ENCODE assay signal across 17 cellular contexts in genomic region chr2:144370937-144371584, GRCh38.
DNase-seq lines count a peak whose midpoint lies in the region; ATAC-seq, FAIRE-seq and TF ChIP-seq lines count a peak whose summit lies in the region.
"Had no signal": no experiment of that assay in that cellular context is flagged by ENCODE, and none has a peak within 500 bp of the region (broad histone marks: within the 10 kb centered on the region; RNA-seq: fewer than 3 reads in every experiment).

No MANE protein-coding gene starts in this region.

- no peaks in the 10 kb centered on the region for H3F3A ChIP-seq in MM.1S (ENCODE audit: insufficient read depth, low read length)

- no peak overlapping the region for H3K9ac ChIP-seq in MM.1S (ENCODE audit: low read length)

- no peaks in the 10 kb centered on the region for H3K79me2 ChIP-seq in MM.1S (ENCODE audit: low read length)

- H3K27ac ChIP-seq in MM.1S (ENCODE audit: low read length) (no peak overlapping the region), gastroesophageal sphincter (no peak overlapping the region), aorta (ENCODE audit: low read depth in 1 of 2, low read length in 2 of 2) (no peak overlapping the region)
- H3K27ac ChIP-seq: esophagus squamous epithelium had no signal

- H4K20me1 ChIP-seq in MM.1S (ENCODE audit: insufficient read depth, low read length): no peaks in the 10 kb centered on the region

- TF ChIP-seq EP300 in gastroesophageal sphincter (IDR thresholded peaks at IDR 0.05): no peak

- H3K4me2 ChIP-seq in MM.1S (ENCODE audit: low read depth, low read length): no peak overlapping the region

- TF ChIP-seq CTCF in MM.1S (IDR thresholded peaks at IDR 0.05; ENCODE audit: low read length): no peak
- TF ChIP-seq CTCF in astrocyte of the spinal cord (IDR thresholded peaks at IDR 0.05; ENCODE audit: low read depth, low read length): no peak
- no peak for TF ChIP-seq CTCF in gastroesophageal sphincter (IDR thresholded peaks at IDR 0.05)

- intact Hi-C loops in aorta (cut with DNase I): no loop called here

- H3K36me3 ChIP-seq in MM.1S (replicated peaks; ENCODE audit: insufficient read depth, low read length): no peaks in the 10 kb centered on the region
- H3K36me3 ChIP-seq in gastroesophageal sphincter: no peaks in the 10 kb centered on the region
- no peaks in the 10 kb centered on the region for H3K36me3 ChIP-seq in aorta (ENCODE audit: control insufficient read depth in 1 of 2, insufficient read depth in 2 of 2, low read length in 1 of 2)
- H3K36me3 ChIP-seq: esophagus squamous epithelium had no signal

- no peak overlapping the region for H2AFZ ChIP-seq in MM.1S (ENCODE audit: low read length)

- H3K4me1 ChIP-seq in MM.1S (ENCODE audit: low read length): peaks cover 6% of the 10 kb centered on the region; the same call in 1 of the 2 replicates
- H3K4me1 ChIP-seq in gastroesophageal sphincter: peaks cover 0 to 7% (median 0%) of the 10 kb centered on the region in 3 donors
- no peaks in the 10 kb centered on the region for H3K4me1 ChIP-seq in aorta (ENCODE audit: control insufficient read depth in 1 of 2, insufficient read depth in 2 of 2, low read length in 2 of 2)

- 49 to 57% methylated on average over 4 of the region's 4 CpGs for WGBS in gastroesophageal sphincter (ENCODE audit: low coverage in 1 of 2), 2 donors
- 50 to 55% methylated on average over 4 of the region's 4 CpGs for WGBS in aorta, 2 donors

- TF ChIP-seq POLR2A in gastroesophageal sphincter (IDR thresholded peaks at IDR 0.05): no peak

- no peaks in the 10 kb centered on the region for H3K9me3 ChIP-seq in MM.1S (replicated peaks; ENCODE audit: insufficient read depth, low read length)
- no peaks in the 10 kb centered on the region for H3K9me3 ChIP-seq in gastroesophageal sphincter
- no peaks in the 10 kb centered on the region for H3K9me3 ChIP-seq in aorta (ENCODE audit: control insufficient read depth, low read length)
- H3K9me3 ChIP-seq: esophagus squamous epithelium had no signal

- H3K27me3 ChIP-seq in MM.1S (replicated peaks; ENCODE audit: insufficient read depth, low read length): no peaks in the 10 kb centered on the region
- no peaks in the 10 kb centered on the region for H3K27me3 ChIP-seq in gastroesophageal sphincter
- H3K27me3 ChIP-seq in aorta (ENCODE audit: control insufficient read depth in 1 of 2, insufficient read depth in 2 of 2, low read length in 1 of 2): no peaks in the 10 kb centered on the region
- H3K27me3 ChIP-seq: dorsolateral prefrontal cortex, esophagus squamous epithelium had no signal

- in situ Hi-C loops in astrocyte of the spinal cord (cut with HindIII; ENCODE audit: low sequenced_read_pairs): no loop called here

- H3K9me2 ChIP-seq in MM.1S (replicated peaks; ENCODE audit: insufficient read depth, low read length): no peaks in the 10 kb centered on the region

- peak; percentile 68 for FAIRE-seq in GM18507 (lab: Jason Lieb, UNC)

- no peak for ATAC-seq in gastroesophageal sphincter
- no peak for ATAC-seq in aorta (ENCODE audit: low FRiP score)
- ATAC-seq: left lobe of liver had no signal

- no peak overlapping the region for H3K4me3 ChIP-seq in MM.1S (ENCODE audit: low read length)
- H3K4me3 ChIP-seq in astrocyte of the spinal cord (ENCODE audit: low read depth, low read length): no peak overlapping the region
- no peak overlapping the region for H3K4me3 ChIP-seq in gastroesophageal sphincter
- H3K4me3 ChIP-seq in aorta (ENCODE audit: low read length in 2 of 2): no peak overlapping the region
- H3K4me3 ChIP-seq: esophagus squamous epithelium had no signal

- no peak for DNase-seq in GM18507 (ENCODE audit: extremely low spot score, insufficient read length, low read depth)
- DNase-seq in MM.1S: peak; percentile 46
- DNase-seq in astrocyte of the spinal cord (ENCODE audit: low read depth, low spot score): peak; percentile 62
- DNase-seq in iris pigment epithelial cell (ENCODE audit: low read depth): peak; percentile 83
- DNase-seq in aorta: no peak
- DNase-seq in NCI-H524 (lab: John Stamatoyannopoulos, UW): no peak
- DNase-seq in activated CD8-positive, alpha-beta memory T cell treated with anti-CD3 and anti-CD28 coated beads, Interleukin-2, amount 50 U/mL, for 48 hours: no peak
- DNase-seq: activated CD4-positive, alpha-beta T cell treated with anti-CD3 and anti-CD28 coated beads for 48 hours; activated naive CD4-positive, alpha-beta T cell treated with anti-CD3 and anti-CD28 coated beads, Interleukin-2, amount 50 U/mL, for 16 hours; dorsolateral prefrontal cortex; esophagus squamous epithelium; KG1; NCI-H1436; stimulated activated CD4-positive, alpha-beta T cell treated with anti-CD3 and anti-CD28 coated beads, Interleukin-4, amount 100 ng/mL, for 24 hours; stimulated activated CD8-positive, alpha-beta memory T cell treated with anti-CD3 and anti-CD28 coated beads, Interleukin-4, amount 100 ng/mL, for 48 hours had no signal

Comparison
In these comparisons a context has a peak if more than half of its experiments do, and no peak if none do; other contexts are left out.
1. DNase-seq: peak in MM.1S (single experiment), astrocyte of the spinal cord (single experiment) and iris pigment epithelial cell (single experiment); none in GM18507 (single experiment), aorta (0 of 2), NCI-H524 (0 of 2) and activated CD8-positive, alpha-beta memory T cell treated with anti-CD3 and anti-CD28 coated beads, Interleukin-2, amount 50 U/mL, for 48 hours (single experiment).